In genomic region chr17:77307479-77308198, GRCh38 we compare ENCODE assay signal across 1 cellular context.
TF ChIP-seq lines count a peak whose summit lies in the region.

No MANE protein-coding gene starts in this region.

TF ChIP-seq in H1, 55 proteins besides CTCF, POLR2A, EP300 and RAD21 (continued from another document):
- no peak for TF ChIP-seq RFX5 (IDR thresholded peaks at IDR 0.05; ENCODE audit: borderline replicate concordance, low read depth, low read length)
- no peak for TF ChIP-seq POU5F1 (IDR thresholded peaks at IDR 0.05; ENCODE audit: low read depth, low read length)
- TF ChIP-seq CTBP2 (IDR thresholded peaks at IDR 0.05; ENCODE audit: borderline replicate concordance, insufficient read depth, insufficient read length, low read length) = no peak
- no peak for TF ChIP-seq SAP30 (IDR thresholded peaks at IDR 0.05; ENCODE audit: insufficient read depth, insufficient replicate concordance, low read length)
- no peak for TF ChIP-seq NANOG (IDR thresholded peaks at IDR 0.05; ENCODE audit: insufficient read depth, low read depth, low read length, poor library complexity, severe bottlenecking)
- TF ChIP-seq EGR1 (IDR thresholded peaks at IDR 0.05; ENCODE audit: borderline replicate concordance, low read depth, low read length) = no peak
- TF ChIP-seq BACH1 (IDR thresholded peaks at IDR 0.05; ENCODE audit: low read length) = no peak
- TF ChIP-seq KDM1A (IDR thresholded peaks at IDR 0.05; ENCODE audit: borderline replicate concordance, low read length) = no peak
- TF ChIP-seq EZH2 (IDR thresholded peaks at IDR 0.05; ENCODE audit: low read depth, low read length, severe bottlenecking) = no peak
- TF ChIP-seq RNF2 (IDR thresholded peaks at IDR 0.05; ENCODE audit: borderline replicate concordance, low read depth, low read length, missing control alignments, poor library complexity, severe bottlenecking) = no peak
- TF ChIP-seq CBX8 (IDR thresholded peaks at IDR 0.05; ENCODE audit: borderline replicate concordance, low read depth, low read length) = no peak
